ENCODE assay signal across 8 cellular contexts in genomic region chr6:134288538-134289203, GRCh38. TPM values are rescaled to one million over a fixed set of nuclear protein-coding genes. Genes with fewer than 3 reads are reported as not detected.
DNase-seq lines count a peak whose midpoint lies in the region; ATAC-seq, FAIRE-seq and TF ChIP-seq lines count a peak whose summit lies in the region.

No MANE protein-coding gene starts in this region.

- H3K36me3 ChIP-seq in HCT116 (ENCODE audit: control insufficient read depth in 1 of 2, insufficient read depth in 2 of 2, low read length in 2 of 2) (no peaks in the 10 kb centered on the region), mammary epithelial cell (ENCODE audit: insufficient read depth, low read length) (no peaks in the 10 kb centered on the region), neutrophil (no peaks in the 10 kb centered on the region)

- WGBS in mammary epithelial cell (ENCODE audit: low coverage, missing lambda C conversion rate), result 0% methylated on average over 3 of the region's 3 CpGs

- CTCF ChIA-PET in HCT116 (lab: Charles Lee), result no interaction called here
- CTCF ChIA-PET in mammary epithelial cell (lab: Charles Lee; ENCODE audit: low non-redundant PET), result interaction anchor here (0.5 kb wide), 2 partner anchors 29 to 486 kb away, joined by 4 to 5 read pairs; partner anchors contain the start of gene SGK1

- dilution Hi-C loops in mammary epithelial cell (cut with HindIII; ENCODE audit: low sequenced_read_pairs), result no loop called here

- H3K4me2 ChIP-seq in HCT116 (ENCODE audit: low read length) (no peak overlapping the region), mammary epithelial cell (ENCODE audit: insufficient read depth, low read depth, low read length) (peak overlapping the region; percentile 67)

- BruUV-seq in HCT116 (replicated peaks; lab: Mats Ljungman, UMichigan) (no TSS peak), mammary epithelial cell (replicated peaks; lab: Mats Ljungman, UMichigan) (no TSS peak)

- H3K4me1 ChIP-seq in HCT116 (ENCODE audit: control insufficient read depth in 1 of 2, insufficient read depth in 2 of 2, low read length in 2 of 2) (peaks cover 0 to 2% of the 10 kb centered on the region in 2 experiments; a peak in 1 of 4 replicates), mammary epithelial cell (ENCODE audit: insufficient read depth, low read length) (peaks cover 19% of the 10 kb centered on the region), neutrophil (ENCODE audit: control insufficient read depth in 1 of 2, insufficient read depth in 1 of 2, low read depth in 1 of 2, low read length in 1 of 2) (peaks cover 22 to 23% of the 10 kb centered on the region in 2 experiments)

- H3K9me3 ChIP-seq in HCT116 (ENCODE audit: control insufficient read depth in 1 of 2, insufficient read depth in 1 of 2, low read depth in 1 of 2, low read length in 2 of 2) (no peaks in the 10 kb centered on the region), mammary epithelial cell (replicated peaks; ENCODE audit: insufficient read depth, low read length) (no peaks in the 10 kb centered on the region), neutrophil (no peaks in the 10 kb centered on the region)

- RAD21 ChIA-PET in HCT116 (lab: Charles Lee; ENCODE audit: low non-redundant PET in 1 of 2, low total read pairs in 2 of 2, uncharacterized antibody in 2 of 2, unreplicated experiment in 2 of 2), result no interaction called here

- no peak overlapping the region for H3K9ac ChIP-seq in HCT116 (ENCODE audit: low read length)
- H3K9ac ChIP-seq in mammary epithelial cell (ENCODE audit: insufficient read depth, low read length), result peak overlapping the region; percentile 90

- H2AFZ ChIP-seq in HCT116 (ENCODE audit: low read depth, low read length, poor library complexity, severe bottlenecking) (peak overlapping the region; percentile 42), mammary epithelial cell (ENCODE audit: low read depth, low read length) (peak overlapping the region; percentile 60)

- no peaks in the 10 kb centered on the region for H3K27me3 ChIP-seq in HCT116 (ENCODE audit: insufficient read depth, low read length)
- no peaks in the 10 kb centered on the region for H3K27me3 ChIP-seq in mammary epithelial cell (ENCODE audit: insufficient read depth, low read length)
- H3K27me3 ChIP-seq in neutrophil, result no peaks in the 10 kb centered on the region

- ATAC-seq in HCT116, result no peak
- ATAC-seq in HG03571 (IDR thresholded peaks at IDR 0.05; ENCODE audit: unreplicated experiment), result no peak

- H4K20me1 ChIP-seq in HCT116 (ENCODE audit: insufficient read depth), result no peaks in the 10 kb centered on the region
- no peaks in the 10 kb centered on the region for H4K20me1 ChIP-seq in mammary epithelial cell (ENCODE audit: insufficient read depth, low read length)

- intact Hi-C loops in HCT116 (cut with micrococcal nuclease), result no loop called here
- intact Hi-C loops in mammary epithelial cell (cut with micrococcal nuclease), result loop anchor here (1.0 to 10.0 kb wide), 8 partner anchors 43 to 534 kb away; no protein-coding TSS in a partner anchor

- TF ChIP-seq CTCF in HCT116 (IDR thresholded peaks at IDR 0.05 in 2 of 3, conservative IDR thresholded peaks at IDR 0.05 in 1 of 3; ENCODE audit: borderline replicate concordance in 1 of 3, insufficient read depth in 1 of 3, low read depth in 2 of 3, low read length in 2 of 3) (no peak), mammary epithelial cell (conservative IDR thresholded peaks at IDR 0.05 in 1 of 2, IDR thresholded peaks at IDR 0.05 in 1 of 2; ENCODE audit: extremely low read depth in 1 of 2, insufficient read depth in 1 of 2, low read depth in 1 of 2, low read length in 2 of 2) (no peak), neutrophil (IDR thresholded peaks at IDR 0.05) (no peak)

- no peak overlapping the region for H3K27ac ChIP-seq in HCT116 (ENCODE audit: low read depth, low read length)
- H3K27ac ChIP-seq in mammary epithelial cell (ENCODE audit: insufficient read depth, low read depth, low read length), result peak overlapping the region; percentile 100
- H3K27ac ChIP-seq in neutrophil, result peak overlapping the region; percentile 97

- H3K9me2 ChIP-seq in HCT116 (ENCODE audit: insufficient read depth), result no peaks in the 10 kb centered on the region

- TF ChIP-seq RAD21 in HCT116 (IDR thresholded peaks at IDR 0.05; ENCODE audit: low read depth), result no peak

- in situ Hi-C loops in mammary epithelial cell (cut with MboI; ENCODE audit: low sequenced_read_pairs in 2 of 2), result no loop called here

- no peaks in the 10 kb centered on the region for H3K79me2 ChIP-seq in HCT116 (ENCODE audit: insufficient read depth, low read length)
- H3K79me2 ChIP-seq in mammary epithelial cell (ENCODE audit: insufficient read depth, low read length), result no peaks in the 10 kb centered on the region

- 0 out of 2 replicates have a peak, but pooled peaks have one; percentile 37 for TF ChIP-seq POLR2A in GM12892 (IDR thresholded peaks at IDR 0.05; ENCODE audit: low read depth, low read length)
- no peak for TF ChIP-seq POLR2A in HCT116 (IDR thresholded peaks at IDR 0.05; ENCODE audit: borderline replicate concordance, extremely low read depth, insufficient read depth, insufficient read length)

- peak; percentile 58 for FAIRE-seq in GM12892 (lab: Jason Lieb, UNC)

- no peak overlapping the region for H3K4me3 ChIP-seq in HCT116 (replicated peaks in 1 of 2; ENCODE audit: low read depth in 1 of 2, low read length in 2 of 2)
- H3K4me3 ChIP-seq in mammary epithelial cell (replicated peaks in 1 of 3; ENCODE audit: insufficient read depth in 1 of 3, low read depth in 2 of 3, low read length in 3 of 3), result peak overlapping the region in 1 of 3 experiments; percentile 4
- peak overlapping the region; percentile 15 to 40 for H3K4me3 ChIP-seq in neutrophil (ENCODE audit: low read depth in 1 of 2, low read length in 1 of 2)

- no peak for DNase-seq in GM12892 (ENCODE audit: insufficient read length)
- DNase-seq in HCT116 (ENCODE audit: low read depth, low spot score), result no peak
- peak; percentile 65 for DNase-seq in NOMO-1 treated with dmso at 0.1 percent for 144 hours (lab: John Stamatoyannopoulos, UW; ENCODE audit: unreplicated experiment)
- DNase-seq in mammary epithelial cell, result peak; percentile 97
- DNase-seq in RPMI8226, result no peak
- DNase-seq in COR-L47 (lab: John Stamatoyannopoulos, UW), result no peak

- POLR2A ChIA-PET in HCT116 (lab: Charles Lee), result no interaction called here

TF ChIP-seq in HCT116, 20 proteins besides CTCF, POLR2A, EP300 and RAD21 (continues in another document):
- TF ChIP-seq SIN3A (IDR thresholded peaks at IDR 0.05; ENCODE audit: low read depth) (no peak), POLR2AphosphoS5 (IDR thresholded peaks at IDR 0.05; ENCODE audit: low read depth, low read length) (no peak), JUND (IDR thresholded peaks at IDR 0.05) (no peak), EZH2 (IDR thresholded peaks at IDR 0.05) (no peak), ZBTB33 (IDR thresholded peaks at IDR 0.05; ENCODE audit: extremely low read depth, insufficient replicate concordance, low read length) (no peak), ELF1 (IDR thresholded peaks at IDR 0.05; ENCODE audit: borderline replicate concordance, low read depth) (no peak), ZNF274 (IDR thresholded peaks at IDR 0.05; ENCODE audit: low read depth, low read length) (no peak), TCF7L2 (IDR thresholded peaks at IDR 0.05; ENCODE audit: borderline replicate concordance, extremely low read depth, insufficient read depth, insufficient read length) (no peak), SRF (IDR thresholded peaks at IDR 0.05; ENCODE audit: low read depth) (no peak), EGR1 (IDR thresholded peaks at IDR 0.05; ENCODE audit: low read depth) (no peak), SP1 (IDR thresholded peaks at IDR 0.05; ENCODE audit: low read depth) (no peak)
- TF ChIP-seq, protein P1, sequence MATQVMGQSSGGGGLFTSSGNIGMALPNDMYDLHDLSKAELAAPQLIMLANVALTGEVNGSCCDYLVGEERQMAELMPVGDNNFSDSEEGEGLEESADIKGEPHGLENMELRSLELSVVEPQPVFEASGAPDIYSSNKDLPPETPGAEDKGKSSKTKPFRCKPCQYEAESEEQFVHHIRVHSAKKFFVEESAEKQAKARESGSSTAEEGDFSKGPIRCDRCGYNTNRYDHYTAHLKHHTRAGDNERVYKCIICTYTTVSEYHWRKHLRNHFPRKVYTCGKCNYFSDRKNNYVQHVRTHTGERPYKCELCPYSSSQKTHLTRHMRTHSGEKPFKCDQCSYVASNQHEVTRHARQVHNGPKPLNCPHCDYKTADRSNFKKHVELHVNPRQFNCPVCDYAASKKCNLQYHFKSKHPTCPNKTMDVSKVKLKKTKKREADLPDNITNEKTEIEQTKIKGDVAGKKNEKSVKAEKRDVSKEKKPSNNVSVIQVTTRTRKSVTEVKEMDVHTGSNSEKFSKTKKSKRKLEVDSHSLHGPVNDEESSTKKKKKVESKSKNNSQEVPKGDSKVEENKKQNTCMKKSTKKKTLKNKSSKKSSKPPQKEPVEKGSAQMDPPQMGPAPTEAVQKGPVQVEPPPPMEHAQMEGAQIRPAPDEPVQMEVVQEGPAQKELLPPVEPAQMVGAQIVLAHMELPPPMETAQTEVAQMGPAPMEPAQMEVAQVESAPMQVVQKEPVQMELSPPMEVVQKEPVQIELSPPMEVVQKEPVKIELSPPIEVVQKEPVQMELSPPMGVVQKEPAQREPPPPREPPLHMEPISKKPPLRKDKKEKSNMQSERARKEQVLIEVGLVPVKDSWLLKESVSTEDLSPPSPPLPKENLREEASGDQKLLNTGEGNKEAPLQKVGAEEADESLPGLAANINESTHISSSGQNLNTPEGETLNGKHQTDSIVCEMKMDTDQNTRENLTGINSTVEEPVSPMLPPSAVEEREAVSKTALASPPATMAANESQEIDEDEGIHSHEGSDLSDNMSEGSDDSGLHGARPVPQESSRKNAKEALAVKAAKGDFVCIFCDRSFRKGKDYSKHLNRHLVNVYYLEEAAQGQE (IDR thresholded peaks at IDR 0.05; ENCODE audit: low read depth), result no peak

RNA-seq across cellular contexts. Expression of gene SGK1, which starts 29.2 kb away (rescaled TPM):
- 17.5 TPM for polyA plus RNA-seq in GM12892 (2012; ENCODE audit: missing spikeins)
- 4.5 TPM for total RNA-seq in HCT116 (2021; ENCODE audit: unreplicated experiment)
- polyA plus RNA-seq in HCT116 (2012), result 3.1 and 3.8 TPM in 2 replicates
- 100 to 1,000 TPM in 1 of 2 donors, 10 to 100 TPM in 1; 84.5 to 755 TPM for total RNA-seq in mammary epithelial cell
- 130 TPM for polyA plus RNA-seq in mammary epithelial cell
- 255 TPM for polyA minus RNA-seq in mammary epithelial cell

Comparison
In these comparisons a context has a peak if more than half of its experiments do, and no peak if none do; other contexts are left out.
1. DNase-seq: peak in NOMO-1 treated with dmso at 0.1 percent for 144 hours (single experiment) and mammary epithelial cell (single experiment); none in GM12892 (single experiment), HCT116 (single experiment), RPMI8226 (single experiment) and COR-L47 (single experiment).
2. H3K4me3 ChIP-seq: peak in neutrophil (2 of 2); none in HCT116 (0 of 2).
3. RNA of gene SGK1, which starts 29.2 kb away (total RNA-seq): 84.5 to 755 TPM in mammary epithelial cell; 4.5 TPM in HCT116 (single experiment); every median in the first group is over 10 times any median in the second.